1 cellular context compared by ENCODE assay signal in genomic region chr1:39076127-39076798, GRCh38.
TF ChIP-seq lines count a peak whose summit lies in the region.

No MANE protein-coding gene starts in this region.

TF ChIP-seq in HepG2, 621 proteins besides CTCF, POLR2A, EP300 and RAD21 (continued from another document and continues in another):
- TF ChIP-seq, protein P1, sequence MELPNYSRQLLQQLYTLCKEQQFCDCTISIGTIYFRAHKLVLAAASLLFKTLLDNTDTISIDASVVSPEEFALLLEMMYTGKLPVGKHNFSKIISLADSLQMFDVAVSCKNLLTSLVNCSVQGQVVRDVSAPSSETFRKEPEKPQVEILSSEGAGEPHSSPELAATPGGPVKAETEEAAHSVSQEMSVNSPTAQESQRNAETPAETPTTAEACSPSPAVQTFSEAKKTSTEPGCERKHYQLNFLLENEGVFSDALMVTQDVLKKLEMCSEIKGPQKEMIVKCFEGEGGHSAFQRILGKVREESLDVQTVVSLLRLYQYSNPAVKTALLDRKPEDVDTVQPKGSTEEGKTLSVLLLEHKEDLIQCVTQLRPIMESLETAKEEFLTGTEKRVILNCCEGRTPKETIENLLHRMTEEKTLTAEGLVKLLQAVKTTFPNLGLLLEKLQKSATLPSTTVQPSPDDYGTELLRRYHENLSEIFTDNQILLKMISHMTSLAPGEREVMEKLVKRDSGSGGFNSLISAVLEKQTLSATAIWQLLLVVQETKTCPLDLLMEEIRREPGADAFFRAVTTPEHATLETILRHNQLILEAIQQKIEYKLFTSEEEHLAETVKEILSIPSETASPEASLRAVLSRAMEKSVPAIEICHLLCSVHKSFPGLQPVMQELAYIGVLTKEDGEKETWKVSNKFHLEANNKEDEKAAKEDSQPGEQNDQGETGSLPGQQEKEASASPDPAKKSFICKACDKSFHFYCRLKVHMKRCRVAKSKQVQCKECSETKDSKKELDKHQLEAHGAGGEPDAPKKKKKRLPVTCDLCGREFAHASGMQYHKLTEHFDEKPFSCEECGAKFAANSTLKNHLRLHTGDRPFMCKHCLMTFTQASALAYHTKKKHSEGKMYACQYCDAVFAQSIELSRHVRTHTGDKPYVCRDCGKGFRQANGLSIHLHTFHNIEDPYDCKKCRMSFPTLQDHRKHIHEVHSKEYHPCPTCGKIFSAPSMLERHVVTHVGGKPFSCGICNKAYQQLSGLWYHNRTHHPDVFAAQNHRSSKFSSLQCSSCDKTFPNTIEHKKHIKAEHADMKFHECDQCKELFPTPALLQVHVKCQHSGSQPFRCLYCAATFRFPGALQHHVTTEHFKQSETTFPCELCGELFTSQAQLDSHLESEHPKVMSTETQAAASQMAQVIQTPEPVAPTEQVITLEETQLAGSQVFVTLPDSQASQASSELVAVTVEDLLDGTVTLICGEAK (IDR thresholded peaks at IDR 0.05), result no peak
- TF ChIP-seq, protein P1 (CRISPR knock-in tag; IDR thresholded peaks at IDR 0.05), result no peak
- TF ChIP-seq ZNF446 (CRISPR knock-in tag; IDR thresholded peaks at IDR 0.05) (no peak), CHCHD3 (CRISPR knock-in tag; IDR thresholded peaks at IDR 0.05) (no peak), LCORL (IDR thresholded peaks at IDR 0.05) (no peak), LCORL (CRISPR knock-in tag; IDR thresholded peaks at IDR 0.05) (peak; percentile 74), ZBTB21 (CRISPR knock-in tag; IDR thresholded peaks at IDR 0.05) (no peak), MED8 (CRISPR knock-in tag; IDR thresholded peaks at IDR 0.05; ENCODE audit: insufficient replicate concordance) (no peak), TBX2 (CRISPR knock-in tag; IDR thresholded peaks at IDR 0.05; ENCODE audit: borderline replicate concordance) (no peak), ARNT2 (CRISPR knock-in tag; IDR thresholded peaks at IDR 0.05; ENCODE audit: low read depth) (no peak), KAT8 (CRISPR knock-in tag; IDR thresholded peaks at IDR 0.05) (0 out of 2 replicates have a peak, but pooled peaks have one; percentile 18), HNRNPUL1 (IDR thresholded peaks at IDR 0.05; ENCODE audit: low read depth, low read length) (no peak), HIC2 (CRISPR knock-in tag; IDR thresholded peaks at IDR 0.05; ENCODE audit: low read depth) (no peak), FOXP4 (CRISPR knock-in tag; IDR thresholded peaks at IDR 0.05) (peak; percentile 58), ZFP90 (CRISPR knock-in tag; IDR thresholded peaks at IDR 0.05; ENCODE audit: borderline replicate concordance) (no peak), ZMYM2 (CRISPR knock-in tag; IDR thresholded peaks at IDR 0.05) (peak; percentile 72), ISL2 (CRISPR knock-in tag; IDR thresholded peaks at IDR 0.05) (0 out of 2 replicates have a peak, but pooled peaks have one; percentile 11), ELF3 (CRISPR knock-in tag; IDR thresholded peaks at IDR 0.05) (no peak), SRSF4 (IDR thresholded peaks at IDR 0.05; ENCODE audit: low read depth, low read length, poor library complexity, severe bottlenecking) (no peak), ZNF850 (CRISPR knock-in tag; conservative IDR thresholded peaks at IDR 0.05) (no peak), ZFAT (CRISPR knock-in tag; conservative IDR thresholded peaks at IDR 0.05) (no peak), SRSF9 (IDR thresholded peaks at IDR 0.05; ENCODE audit: borderline replicate concordance, insufficient read depth, low read depth, low read length, poor library complexity, severe bottlenecking) (no peak), RFX3 (CRISPR knock-in tag; IDR thresholded peaks at IDR 0.05) (no peak), YEATS2 (CRISPR knock-in tag; IDR thresholded peaks at IDR 0.05; ENCODE audit: borderline replicate concordance) (no peak), FOSL1 (CRISPR knock-in tag; IDR thresholded peaks at IDR 0.05; ENCODE audit: borderline replicate concordance) (peak; percentile 69; the same call in 1 of the 2 replicates), FOSL2 (CRISPR knock-in tag; IDR thresholded peaks at IDR 0.05) (peak; percentile 89), ZNF501 (CRISPR knock-in tag; IDR thresholded peaks at IDR 0.05) (no peak), NFATC3 (CRISPR knock-in tag; IDR thresholded peaks at IDR 0.05) (no peak), ZFP41 (CRISPR knock-in tag; IDR thresholded peaks at IDR 0.05; ENCODE audit: borderline replicate concordance) (no peak), E2F1 (CRISPR knock-in tag; IDR thresholded peaks at IDR 0.05) (no peak), ZNF496 (CRISPR knock-in tag; IDR thresholded peaks at IDR 0.05; ENCODE audit: insufficient replicate concordance) (no peak), NR2F2 (IDR thresholded peaks at IDR 0.05; ENCODE audit: borderline replicate concordance, low read depth) (0 out of 2 replicates have a peak, but pooled peaks have one; percentile 24)
- TF ChIP-seq, protein P2, sequence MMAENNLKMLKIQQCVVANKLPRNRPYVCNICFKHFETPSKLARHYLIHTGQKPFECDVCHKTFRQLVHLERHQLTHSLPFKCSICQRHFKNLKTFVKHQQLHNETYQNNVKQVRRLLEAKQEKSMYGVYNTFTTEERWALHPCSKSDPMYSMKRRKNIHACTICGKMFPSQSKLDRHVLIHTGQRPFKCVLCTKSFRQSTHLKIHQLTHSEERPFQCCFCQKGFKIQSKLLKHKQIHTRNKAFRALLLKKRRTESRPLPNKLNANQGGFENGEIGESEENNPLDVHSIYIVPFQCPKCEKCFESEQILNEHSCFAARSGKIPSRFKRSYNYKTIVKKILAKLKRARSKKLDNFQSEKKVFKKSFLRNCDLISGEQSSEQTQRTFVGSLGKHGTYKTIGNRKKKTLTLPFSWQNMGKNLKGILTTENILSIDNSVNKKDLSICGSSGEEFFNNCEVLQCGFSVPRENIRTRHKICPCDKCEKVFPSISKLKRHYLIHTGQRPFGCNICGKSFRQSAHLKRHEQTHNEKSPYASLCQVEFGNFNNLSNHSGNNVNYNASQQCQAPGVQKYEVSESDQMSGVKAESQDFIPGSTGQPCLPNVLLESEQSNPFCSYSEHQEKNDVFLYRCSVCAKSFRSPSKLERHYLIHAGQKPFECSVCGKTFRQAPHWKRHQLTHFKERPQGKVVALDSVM (CRISPR knock-in tag; IDR thresholded peaks at IDR 0.05), result peak; percentile 90
- TF ChIP-seq, protein P3, sequence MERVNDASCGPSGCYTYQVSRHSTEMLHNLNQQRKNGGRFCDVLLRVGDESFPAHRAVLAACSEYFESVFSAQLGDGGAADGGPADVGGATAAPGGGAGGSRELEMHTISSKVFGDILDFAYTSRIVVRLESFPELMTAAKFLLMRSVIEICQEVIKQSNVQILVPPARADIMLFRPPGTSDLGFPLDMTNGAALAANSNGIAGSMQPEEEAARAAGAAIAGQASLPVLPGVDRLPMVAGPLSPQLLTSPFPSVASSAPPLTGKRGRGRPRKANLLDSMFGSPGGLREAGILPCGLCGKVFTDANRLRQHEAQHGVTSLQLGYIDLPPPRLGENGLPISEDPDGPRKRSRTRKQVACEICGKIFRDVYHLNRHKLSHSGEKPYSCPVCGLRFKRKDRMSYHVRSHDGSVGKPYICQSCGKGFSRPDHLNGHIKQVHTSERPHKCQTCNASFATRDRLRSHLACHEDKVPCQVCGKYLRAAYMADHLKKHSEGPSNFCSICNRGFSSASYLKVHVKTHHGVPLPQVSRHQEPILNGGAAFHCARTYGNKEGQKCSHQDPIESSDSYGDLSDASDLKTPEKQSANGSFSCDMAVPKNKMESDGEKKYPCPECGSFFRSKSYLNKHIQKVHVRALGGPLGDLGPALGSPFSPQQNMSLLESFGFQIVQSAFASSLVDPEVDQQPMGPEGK (CRISPR knock-in tag; IDR thresholded peaks at IDR 0.05), result peak; percentile 25; the same call in 1 of the 2 replicates
- TF ChIP-seq, protein P4, sequence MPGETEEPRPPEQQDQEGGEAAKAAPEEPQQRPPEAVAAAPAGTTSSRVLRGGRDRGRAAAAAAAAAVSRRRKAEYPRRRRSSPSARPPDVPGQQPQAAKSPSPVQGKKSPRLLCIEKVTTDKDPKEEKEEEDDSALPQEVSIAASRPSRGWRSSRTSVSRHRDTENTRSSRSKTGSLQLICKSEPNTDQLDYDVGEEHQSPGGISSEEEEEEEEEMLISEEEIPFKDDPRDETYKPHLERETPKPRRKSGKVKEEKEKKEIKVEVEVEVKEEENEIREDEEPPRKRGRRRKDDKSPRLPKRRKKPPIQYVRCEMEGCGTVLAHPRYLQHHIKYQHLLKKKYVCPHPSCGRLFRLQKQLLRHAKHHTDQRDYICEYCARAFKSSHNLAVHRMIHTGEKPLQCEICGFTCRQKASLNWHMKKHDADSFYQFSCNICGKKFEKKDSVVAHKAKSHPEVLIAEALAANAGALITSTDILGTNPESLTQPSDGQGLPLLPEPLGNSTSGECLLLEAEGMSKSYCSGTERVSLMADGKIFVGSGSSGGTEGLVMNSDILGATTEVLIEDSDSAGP (CRISPR knock-in tag; IDR thresholded peaks at IDR 0.05; ENCODE audit: borderline replicate concordance), result no peak
- TF ChIP-seq, protein P5, sequence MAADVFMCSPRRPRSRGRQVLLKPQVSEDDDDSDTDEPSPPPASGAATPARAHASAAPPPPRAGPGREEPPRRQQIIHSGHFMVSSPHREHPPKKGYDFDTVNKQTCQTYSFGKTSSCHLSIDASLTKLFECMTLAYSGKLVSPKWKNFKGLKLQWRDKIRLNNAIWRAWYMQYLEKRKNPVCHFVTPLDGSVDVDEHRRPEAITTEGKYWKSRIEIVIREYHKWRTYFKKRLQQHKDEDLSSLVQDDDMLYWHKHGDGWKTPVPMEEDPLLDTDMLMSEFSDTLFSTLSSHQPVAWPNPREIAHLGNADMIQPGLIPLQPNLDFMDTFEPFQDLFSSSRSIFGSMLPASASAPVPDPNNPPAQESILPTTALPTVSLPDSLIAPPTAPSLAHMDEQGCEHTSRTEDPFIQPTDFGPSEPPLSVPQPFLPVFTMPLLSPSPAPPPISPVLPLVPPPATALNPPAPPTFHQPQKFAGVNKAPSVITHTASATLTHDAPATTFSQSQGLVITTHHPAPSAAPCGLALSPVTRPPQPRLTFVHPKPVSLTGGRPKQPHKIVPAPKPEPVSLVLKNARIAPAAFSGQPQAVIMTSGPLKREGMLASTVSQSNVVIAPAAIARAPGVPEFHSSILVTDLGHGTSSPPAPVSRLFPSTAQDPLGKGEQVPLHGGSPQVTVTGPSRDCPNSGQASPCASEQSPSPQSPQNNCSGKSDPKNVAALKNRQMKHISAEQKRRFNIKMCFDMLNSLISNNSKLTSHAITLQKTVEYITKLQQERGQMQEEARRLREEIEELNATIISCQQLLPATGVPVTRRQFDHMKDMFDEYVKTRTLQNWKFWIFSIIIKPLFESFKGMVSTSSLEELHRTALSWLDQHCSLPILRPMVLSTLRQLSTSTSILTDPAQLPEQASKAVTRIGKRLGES (CRISPR knock-in tag; IDR thresholded peaks at IDR 0.05; ENCODE audit: borderline replicate concordance), result no peak
